Comparison of ENCODE assay signal across 2 cellular contexts in the genomic region with DNA sequence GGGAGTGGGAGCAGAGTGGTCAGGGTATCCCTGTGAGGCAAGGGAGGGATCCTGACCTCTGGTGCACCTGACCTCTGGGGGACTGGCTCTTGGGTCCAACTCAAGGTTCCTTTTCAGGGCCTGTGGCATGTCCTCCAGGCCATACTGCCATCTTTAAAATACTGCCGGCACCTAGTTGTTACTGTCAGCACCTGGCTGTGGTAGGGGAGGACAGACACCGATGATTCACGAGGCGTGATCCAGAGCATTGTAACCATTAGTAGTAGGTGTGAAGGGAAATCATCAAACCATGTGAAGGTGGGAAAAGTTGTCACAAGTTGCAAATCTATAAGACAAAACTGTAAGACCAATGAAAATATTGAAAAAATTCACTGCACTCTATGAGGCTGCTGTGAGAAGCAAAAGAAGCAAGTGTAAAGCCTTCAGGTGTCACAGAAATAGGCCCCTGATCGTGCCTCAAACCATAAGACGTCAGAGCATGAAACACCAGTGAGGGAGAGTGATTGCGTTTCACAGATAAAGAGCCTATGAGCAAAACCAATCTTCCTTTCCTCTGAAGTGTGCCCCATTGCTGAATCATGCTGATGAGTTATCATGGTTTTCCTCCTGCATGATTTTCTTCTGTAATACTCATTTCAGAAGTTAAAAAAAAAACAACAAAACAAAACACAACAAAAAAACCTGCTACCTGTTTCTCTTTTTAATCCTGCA.
TF ChIP-seq lines count a peak whose summit lies in the region.

No MANE protein-coding gene starts in this region.

TF ChIP-seq in neural cell, 6 proteins besides CTCF, POLR2A, EP300 and RAD21:
- TF ChIP-seq MXI1 (conservative IDR thresholded peaks at IDR 0.05; ENCODE audit: poor library complexity, severe bottlenecking): no peak
- TF ChIP-seq, protein P1, sequence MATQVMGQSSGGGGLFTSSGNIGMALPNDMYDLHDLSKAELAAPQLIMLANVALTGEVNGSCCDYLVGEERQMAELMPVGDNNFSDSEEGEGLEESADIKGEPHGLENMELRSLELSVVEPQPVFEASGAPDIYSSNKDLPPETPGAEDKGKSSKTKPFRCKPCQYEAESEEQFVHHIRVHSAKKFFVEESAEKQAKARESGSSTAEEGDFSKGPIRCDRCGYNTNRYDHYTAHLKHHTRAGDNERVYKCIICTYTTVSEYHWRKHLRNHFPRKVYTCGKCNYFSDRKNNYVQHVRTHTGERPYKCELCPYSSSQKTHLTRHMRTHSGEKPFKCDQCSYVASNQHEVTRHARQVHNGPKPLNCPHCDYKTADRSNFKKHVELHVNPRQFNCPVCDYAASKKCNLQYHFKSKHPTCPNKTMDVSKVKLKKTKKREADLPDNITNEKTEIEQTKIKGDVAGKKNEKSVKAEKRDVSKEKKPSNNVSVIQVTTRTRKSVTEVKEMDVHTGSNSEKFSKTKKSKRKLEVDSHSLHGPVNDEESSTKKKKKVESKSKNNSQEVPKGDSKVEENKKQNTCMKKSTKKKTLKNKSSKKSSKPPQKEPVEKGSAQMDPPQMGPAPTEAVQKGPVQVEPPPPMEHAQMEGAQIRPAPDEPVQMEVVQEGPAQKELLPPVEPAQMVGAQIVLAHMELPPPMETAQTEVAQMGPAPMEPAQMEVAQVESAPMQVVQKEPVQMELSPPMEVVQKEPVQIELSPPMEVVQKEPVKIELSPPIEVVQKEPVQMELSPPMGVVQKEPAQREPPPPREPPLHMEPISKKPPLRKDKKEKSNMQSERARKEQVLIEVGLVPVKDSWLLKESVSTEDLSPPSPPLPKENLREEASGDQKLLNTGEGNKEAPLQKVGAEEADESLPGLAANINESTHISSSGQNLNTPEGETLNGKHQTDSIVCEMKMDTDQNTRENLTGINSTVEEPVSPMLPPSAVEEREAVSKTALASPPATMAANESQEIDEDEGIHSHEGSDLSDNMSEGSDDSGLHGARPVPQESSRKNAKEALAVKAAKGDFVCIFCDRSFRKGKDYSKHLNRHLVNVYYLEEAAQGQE (IDR thresholded peaks at IDR 0.05; ENCODE audit: borderline replicate concordance): no peak
- TF ChIP-seq POLR2AphosphoS5 (IDR thresholded peaks at IDR 0.05): no peak
- no peak for TF ChIP-seq TAF1 (IDR thresholded peaks at IDR 0.05; ENCODE audit: low read depth)
- no peak for TF ChIP-seq EZH2 (IDR thresholded peaks at IDR 0.05; ENCODE audit: borderline replicate concordance, insufficient read depth, low read length, poor library complexity, severe bottlenecking)
- TF ChIP-seq SMC3 (conservative IDR thresholded peaks at IDR 0.05; ENCODE audit: poor library complexity): no peak

TF ChIP-seq in SK-N-SH, 30 proteins besides CTCF, POLR2A, EP300 and RAD21:
- TF ChIP-seq, protein P1 (IDR thresholded peaks at IDR 0.05; ENCODE audit: low read depth, low read length): no peak
- TF ChIP-seq POLR2AphosphoS5 (IDR thresholded peaks at IDR 0.05; ENCODE audit: low read depth, low read length): no peak
- TF ChIP-seq RCOR1 (IDR thresholded peaks at IDR 0.05; ENCODE audit: low read length): no peak
- no peak for TF ChIP-seq NRF1 (IDR thresholded peaks at IDR 0.05; ENCODE audit: low read depth, low read length)
- TF ChIP-seq GATA2 (CRISPR knock-in tag; IDR thresholded peaks at IDR 0.05): no peak
- no peak for TF ChIP-seq SIN3A (IDR thresholded peaks at IDR 0.05; ENCODE audit: borderline replicate concordance, low read depth, low read length)
